Comparison of ENCODE assay signal across 18 cellular contexts in the genomic region with DNA sequence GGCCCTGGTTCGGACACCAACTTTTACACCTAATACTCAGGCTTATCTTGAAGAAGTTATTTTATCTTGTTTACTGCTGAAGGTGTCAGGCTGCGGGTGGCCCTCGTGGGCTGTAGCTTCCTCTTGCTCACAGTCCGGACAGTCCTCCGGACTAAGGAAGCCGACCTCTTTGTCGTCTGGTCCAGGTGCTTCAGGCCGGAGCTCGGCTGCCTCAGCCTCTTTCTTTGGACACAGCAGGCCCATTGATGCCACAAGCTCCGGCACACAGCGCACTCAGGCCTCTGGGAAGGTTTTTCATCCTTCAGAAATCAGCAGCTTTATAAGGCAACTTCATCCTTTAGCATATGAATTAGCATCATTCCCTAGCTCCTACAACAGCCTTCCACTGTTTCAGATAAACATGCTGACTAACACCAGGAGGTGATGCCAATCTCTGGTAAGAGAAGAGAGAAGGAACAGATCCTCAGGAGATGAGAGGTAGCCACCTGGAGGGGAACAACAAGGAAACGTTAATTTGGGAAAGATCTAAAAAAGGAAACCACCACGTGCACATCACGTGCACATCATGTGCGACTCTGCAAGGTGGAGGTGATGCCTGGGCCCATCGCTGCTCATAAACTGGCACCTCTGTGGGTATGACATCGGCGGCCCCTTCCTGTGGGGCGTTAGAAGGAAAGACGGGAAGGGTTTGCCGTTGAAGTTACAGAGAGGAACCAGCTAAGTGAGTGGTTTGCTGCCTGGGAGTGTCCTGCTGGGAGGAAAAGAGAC. TPM values are rescaled to one million over a fixed set of nuclear protein-coding genes. Genes with fewer than 3 reads are reported as not detected.
"Had no signal": no experiment of that assay in that cellular context is flagged by ENCODE, and none has a peak within 500 bp of the region (broad histone marks: within the 10 kb centered on the region; RNA-seq: fewer than 3 reads in every experiment).

No MANE protein-coding gene starts in this region.

- H3K27ac ChIP-seq: right atrium auricular region, vagina had no signal

- H3K27me3 Mint-ChIP-seq: activated CD8-positive, alpha-beta T cell treated with anti-CD3 and anti-CD28 coated beads for 36 hours had no signal

- H3K9me3 ChIP-seq: colonic mucosa, right atrium auricular region, vagina had no signal

- H3K27ac Mint-ChIP-seq: activated CD8-positive, alpha-beta T cell treated with anti-CD3 and anti-CD28 coated beads for 36 hours; activated naive CD4-positive, alpha-beta T cell treated with anti-CD3 and anti-CD28 coated beads, Interleukin-2, amount 50 U/mL, for 72 hours; WTC11 had no signal

- H3K4me3 ChIP-seq: colonic mucosa, right atrium auricular region, smooth muscle cell, vagina had no signal

- H3K36me3 Mint-ChIP-seq: naive thymus-derived CD8-positive, alpha-beta T cell; WTC11 had no signal

- H3K27me3 ChIP-seq: colonic mucosa, right atrium auricular region, vagina had no signal

- H3K4me2 ChIP-seq: smooth muscle cell had no signal

- ATAC-seq: activated CD8-positive, alpha-beta T cell treated with anti-CD3 and anti-CD28 coated beads for 36 hours; activated naive CD4-positive, alpha-beta T cell treated with anti-CD3 and anti-CD28 coated beads, Interleukin-2, amount 50 U/mL, for 72 hours; activated T-cell treated with anti-CD3 and anti-CD28 coated beads, Interleukin-2, amount 50 U/mL, for 4 hours; naive thymus-derived CD8-positive, alpha-beta T cell; WTC11 had no signal

- H3K36me3 ChIP-seq: colonic mucosa, right atrium auricular region, vagina had no signal

- H3K9me3 Mint-ChIP-seq: activated CD8-positive, alpha-beta T cell treated with anti-CD3 and anti-CD28 coated beads for 36 hours; activated naive CD4-positive, alpha-beta T cell treated with anti-CD3 and anti-CD28 coated beads, Interleukin-2, amount 50 U/mL, for 72 hours; activated T-cell treated with anti-CD3 and anti-CD28 coated beads, Interleukin-2, amount 50 U/mL, for 4 hours; naive thymus-derived CD8-positive, alpha-beta T cell; WTC11 had no signal

- FAIRE-seq: endothelial cell of umbilical vein, TTC549 had no signal

- H3K4me3 Mint-ChIP-seq: activated CD8-positive, alpha-beta T cell treated with anti-CD3 and anti-CD28 coated beads for 36 hours; activated T-cell treated with anti-CD3 and anti-CD28 coated beads, Interleukin-2, amount 50 U/mL, for 4 hours; naive thymus-derived CD8-positive, alpha-beta T cell; WTC11 had no signal

- DNase-seq: activated CD4-positive, alpha-beta T cell treated with anti-CD3 and anti-CD28 coated beads for 48 hours; activated CD8-positive, alpha-beta T cell treated with anti-CD3 and anti-CD28 coated beads for 36 hours; activated effector memory CD4-positive, alpha-beta T cell treated with Interleukin-2 at 50 U/mL for 16 hours; activated T-cell treated with anti-CD3 and anti-CD28 coated beads, Interleukin-2, amount 50 U/mL, for 4 hours; central memory CD4-positive, alpha-beta T cell; head of caudate nucleus; mammary epithelial cell; naive thymus-derived CD8-positive, alpha-beta T cell had no signal

RNA-seq across cellular contexts. Expression of a gene that starts 4.4 kb away (rescaled TPM):
- polyA plus RNA-seq: naive thymus-derived CD8-positive, alpha-beta T cell had no signal

RNA-seq across cellular contexts. Expression of a gene that starts 19.8 kb away (rescaled TPM):
- total RNA-seq: activated CD8-positive, alpha-beta T cell treated with anti-CD3 and anti-CD28 coated beads for 36 hours; mononuclear cell; smooth muscle cell; T-helper 2 cell treated with Interferon-gamma antibody and Interleukin-4, amounts not matched to agents 100 ng/mL and 5 ng/mL, for 36 hours had no signal
- polyA plus RNA-seq: mammary epithelial cell; naive thymus-derived CD8-positive, alpha-beta T cell; smooth muscle cell had no signal
